13 cellular contexts compared by ENCODE assay signal in the genomic region with DNA sequence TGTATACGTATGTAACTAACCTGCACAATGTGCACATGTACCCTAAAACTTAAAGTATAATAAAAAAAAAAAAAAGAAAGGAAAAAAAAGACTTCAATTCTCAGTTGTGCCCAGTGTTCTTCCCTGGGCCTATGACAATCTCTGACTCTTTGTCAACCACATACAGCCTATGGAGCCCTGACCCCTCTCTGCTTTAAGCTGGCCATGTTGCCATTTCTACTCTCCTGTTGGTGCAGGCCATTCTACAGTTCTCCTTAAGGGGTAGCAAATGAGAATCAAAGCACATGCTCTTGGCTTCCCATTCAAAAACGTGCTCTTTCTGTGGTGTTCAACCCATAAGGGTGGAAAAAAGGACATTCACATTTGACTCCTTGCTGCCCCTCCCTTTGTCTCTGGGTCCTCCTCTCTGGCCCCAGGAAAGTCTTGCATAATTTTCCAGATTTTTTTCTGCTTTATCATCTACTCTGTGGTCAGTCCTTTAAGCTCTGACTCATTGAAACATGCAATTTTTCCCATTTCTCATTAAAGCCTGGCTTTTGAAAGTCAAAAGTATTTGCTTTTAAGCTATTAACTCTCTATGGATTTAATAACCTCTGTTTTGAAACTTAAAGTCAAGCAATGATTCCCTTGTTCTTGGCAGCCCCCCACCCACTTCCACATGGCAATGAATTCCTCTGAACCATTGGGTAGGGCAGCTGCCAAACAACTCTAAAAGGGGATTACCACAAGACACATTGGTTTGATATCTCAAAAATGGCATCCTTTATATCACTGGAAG.
DNase-seq lines count a peak whose midpoint lies in the region; ATAC-seq, FAIRE-seq and TF ChIP-seq lines count a peak whose summit lies in the region.
"Had no signal": no experiment of that assay in that cellular context is flagged by ENCODE, and none has a peak within 500 bp of the region (broad histone marks: within the 10 kb centered on the region; RNA-seq: fewer than 3 reads in every experiment).

No MANE protein-coding gene starts in this region.

- H3K4ac ChIP-seq in IMR-90 (ENCODE audit: low read depth, low read length): peak overlapping the region; percentile 95

- H3K56ac ChIP-seq in IMR-90 (ENCODE audit: extremely low read depth, insufficient read depth, low read length): peak overlapping the region; percentile 83

- H3K4me3 Mint-ChIP-seq in astrocyte (ENCODE audit: unreplicated experiment): no peak overlapping the region
- H3K4me3 Mint-ChIP-seq: activated CD8-positive, alpha-beta memory T cell treated with anti-CD3 and anti-CD28 coated beads, Interleukin-2, amount 10 ng/mL, durations not matched to agents 7 days and 5 days; stimulated activated naive CD8-positive, alpha-beta T cell treated with anti-CD3 and anti-CD28 coated beads, Interleukin-15, amount 100 ng/mL, for 72 hours had no signal

- no TSS peak for BruUV-seq in IMR-90 (replicated peaks; lab: Mats Ljungman, UMichigan)

- ATAC-seq in IMR-90 (ENCODE audit: low read depth) (peak; percentile 89), left colon (no peak)
- ATAC-seq: activated CD8-positive, alpha-beta memory T cell treated with anti-CD3 and anti-CD28 coated beads, Interleukin-2, amount 10 ng/mL, durations not matched to agents 7 days and 5 days; stimulated activated naive CD8-positive, alpha-beta T cell treated with anti-CD3 and anti-CD28 coated beads, Interleukin-15, amount 100 ng/mL, for 72 hours had no signal

- peak overlapping the region; percentile 99 for H2BK5ac ChIP-seq in IMR-90 (ENCODE audit: low read depth, low read length, poor library complexity, severe bottlenecking)

- intact Hi-C loops in IMR-90 (cut with micrococcal nuclease) (no loop called here), left colon (cut with DNase I, micrococcal nuclease) (no loop called here)

- no peaks in the 10 kb centered on the region for H3K79me1 ChIP-seq in IMR-90 (ENCODE audit: low read depth in 1 of 2, low read length in 2 of 2)

- peak overlapping the region; percentile 99 for H2BK20ac ChIP-seq in IMR-90 (ENCODE audit: low read depth, low read length)

- H4K20me1 ChIP-seq in IMR-90 (ENCODE audit: insufficient read depth, low read length): no peaks in the 10 kb centered on the region; the same call in 1 of the 2 replicates
- no peaks in the 10 kb centered on the region for H4K20me1 ChIP-seq in astrocyte (ENCODE audit: insufficient read depth, low read length)
- no peaks in the 10 kb centered on the region for H4K20me1 ChIP-seq in MM.1S (ENCODE audit: insufficient read depth, low read length)

- no peaks in the 10 kb centered on the region for H3K27me3 Mint-ChIP-seq in astrocyte (ENCODE audit: low read depth, unreplicated experiment)
- H3K27me3 Mint-ChIP-seq: stimulated activated naive CD8-positive, alpha-beta T cell treated with anti-CD3 and anti-CD28 coated beads, Interleukin-15, amount 100 ng/mL, for 72 hours had no signal

- peaks cover 3% of the 10 kb centered on the region for H3K4me1 Mint-ChIP-seq in astrocyte (ENCODE audit: low read depth, unreplicated experiment)
- H3K4me1 Mint-ChIP-seq: activated CD8-positive, alpha-beta memory T cell treated with anti-CD3 and anti-CD28 coated beads, Interleukin-2, amount 10 ng/mL, durations not matched to agents 7 days and 5 days; stimulated activated naive CD8-positive, alpha-beta T cell treated with anti-CD3 and anti-CD28 coated beads, Interleukin-15, amount 100 ng/mL, for 72 hours had no signal

- H3K9ac ChIP-seq in IMR-90 (ENCODE audit: low read depth, low read length) (no peak overlapping the region), astrocyte (ENCODE audit: low read length) (peak overlapping the region; percentile 76), MM.1S (ENCODE audit: low read length) (no peak overlapping the region)

- H3K27me3 ChIP-seq in IMR-90 (ENCODE audit: control insufficient read depth, insufficient read depth, low read length) (no peaks in the 10 kb centered on the region), astrocyte (ENCODE audit: insufficient read depth, low read length) (no peaks in the 10 kb centered on the region), MM.1S (replicated peaks; ENCODE audit: insufficient read depth, low read length) (no peaks in the 10 kb centered on the region)
- H3K27me3 ChIP-seq: colonic mucosa had no signal

- H2AK9ac ChIP-seq in IMR-90 (replicated peaks; ENCODE audit: low read depth, low read length, poor library complexity): peak overlapping the region; percentile 93

- WGBS in IMR-90 (ENCODE audit: extremely low coverage in 2 of 2, insufficient read length in 1 of 2), 2 experiments: 0% methylated on average over 1 of the region's 2 CpGs; no CpG with 5 or more reads in 1 of the 2 experiments

- in situ Hi-C loops in IMR-90 (cut with MboI; ENCODE audit: low sequenced_read_pairs): no loop called here

- no peaks in the 10 kb centered on the region for H3K9me2 ChIP-seq in MM.1S (replicated peaks; ENCODE audit: insufficient read depth, low read length)

- peak overlapping the region; percentile 80 for H3K27ac ChIP-seq in IMR-90 (ENCODE audit: insufficient read depth, low read length)
- peak overlapping the region; percentile 99 for H3K27ac ChIP-seq in astrocyte (ENCODE audit: low read depth, low read length)
- H3K27ac ChIP-seq in MM.1S (ENCODE audit: low read length): no peak overlapping the region
- H3K27ac ChIP-seq: colonic mucosa had no signal

- peaks cover 4% of the 10 kb centered on the region for H3K4me1 ChIP-seq in IMR-90 (ENCODE audit: control insufficient read depth, insufficient read depth, low read length)
- H3K4me1 ChIP-seq in astrocyte (ENCODE audit: insufficient read depth, low read length): peaks cover 8% of the 10 kb centered on the region
- H3K4me1 ChIP-seq in MM.1S (ENCODE audit: low read length): no peaks in the 10 kb centered on the region
- H3K4me1 ChIP-seq: colonic mucosa had no signal

- H3K36me3 ChIP-seq in IMR-90 (ENCODE audit: control insufficient read depth, insufficient read depth, low read length) (no peaks in the 10 kb centered on the region), astrocyte (ENCODE audit: insufficient read depth, low read length) (no peaks in the 10 kb centered on the region), MM.1S (replicated peaks; ENCODE audit: insufficient read depth, low read length) (no peaks in the 10 kb centered on the region)
- H3K36me3 ChIP-seq: colonic mucosa had no signal

- H3K9me3 ChIP-seq in IMR-90 (ENCODE audit: control insufficient read depth, insufficient read depth, low read length) (peaks cover 5% of the 10 kb centered on the region; the same call in 1 of the 2 replicates), astrocyte (ENCODE audit: insufficient read depth, low read depth, low read length) (no peaks in the 10 kb centered on the region), MM.1S (replicated peaks; ENCODE audit: insufficient read depth, low read length) (no peaks in the 10 kb centered on the region)
- H3K9me3 ChIP-seq: colonic mucosa had no signal

- H2AFZ ChIP-seq in IMR-90 (replicated peaks; ENCODE audit: low read length, poor library complexity) (peak overlapping the region; percentile 86), astrocyte (ENCODE audit: low read depth, low read length) (peak overlapping the region; percentile 66), MM.1S (ENCODE audit: low read length) (no peak overlapping the region)

- H2AK5ac ChIP-seq in IMR-90 (ENCODE audit: low read depth, low read length): peak overlapping the region; percentile 86

- no peak for TF ChIP-seq RAD21 in IMR-90 (IDR thresholded peaks at IDR 0.05; ENCODE audit: low read length)

- dilution Hi-C loops in IMR-90 (cut with HindIII; ENCODE audit: low sequenced_read_pairs, unreplicated experiment): no loop called here

- H3F3A ChIP-seq in MM.1S (ENCODE audit: insufficient read depth, low read length): no peaks in the 10 kb centered on the region

- peak overlapping the region; percentile 94 for H4K91ac ChIP-seq in IMR-90 (ENCODE audit: insufficient read depth, low read depth, low read length)

- H3K23ac ChIP-seq in IMR-90 (ENCODE audit: low read depth, low read length): peak overlapping the region; percentile 92

- CTCF ChIA-PET in IMR-90 (lab: Yijun Ruan, JAX): interaction anchor here (0.6 kb wide), 1 partner anchor 12 kb away, joined by 3 read pairs; no protein-coding TSS in a partner anchor

- H4K5ac ChIP-seq in IMR-90 (ENCODE audit: low read depth, low read length): peak overlapping the region; percentile 93

- DNase-seq in AG08396 (ENCODE audit: low spot score): peak; percentile 82
- peak; percentile 93 for DNase-seq in IMR-90
- DNase-seq in astrocyte (ENCODE audit: low read depth): peak; percentile 96
- peak; percentile 96 for DNase-seq in kidney glomerular epithelial cell (lab: John Stamatoyannopoulos, UW)
- DNase-seq in cerebellar nuclear complex (lab: John Stamatoyannopoulos, UW): no peak
- no peak for DNase-seq in SK-N-DZ (ENCODE audit: low spot score)
- no peak for DNase-seq in MM.1S
- DNase-seq in left colon: no peak
- DNase-seq: activated CD8-positive, alpha-beta memory T cell treated with anti-CD3 and anti-CD28 coated beads, Interleukin-2, amount 10 ng/mL, durations not matched to agents 7 days and 5 days; colonic mucosa; NCI-H1105; SHP77 treated with DMSO at 0.1 percent for 48 hours; stimulated activated naive CD8-positive, alpha-beta T cell treated with anti-CD3 and anti-CD28 coated beads, Interleukin-15, amount 100 ng/mL, for 72 hours had no signal

- TF ChIP-seq CTCF in IMR-90 (conservative IDR thresholded peaks at IDR 0.05; ENCODE audit: low read depth, low read length) (no peak), astrocyte (IDR thresholded peaks at IDR 0.05; ENCODE audit: insufficient read depth, low read depth, low read length) (no peak), MM.1S (IDR thresholded peaks at IDR 0.05; ENCODE audit: low read length) (no peak)

- POLR2A ChIA-PET in IMR-90 (lab: Charles Lee; ENCODE audit: unreplicated experiment): no interaction called here

- H3K18ac ChIP-seq in IMR-90 (ENCODE audit: low read depth, low read length): peak overlapping the region; percentile 99

- H3K36me3 Mint-ChIP-seq in astrocyte (ENCODE audit: low read depth, unreplicated experiment): no peaks in the 10 kb centered on the region

- FAIRE-seq in astrocyte (lab: Jason Lieb, UNC): peak; percentile 86

- H3K79me2 ChIP-seq in astrocyte (ENCODE audit: insufficient read depth, low read length) (no peaks in the 10 kb centered on the region), MM.1S (ENCODE audit: low read length) (no peaks in the 10 kb centered on the region)

- peaks cover 7% of the 10 kb centered on the region for H3K9me3 Mint-ChIP-seq in astrocyte (ENCODE audit: unreplicated experiment)

- H3K4me3 ChIP-seq in IMR-90 (ENCODE audit: insufficient read depth, low read depth, low read length) (no peak overlapping the region), astrocyte (ENCODE audit: insufficient read depth, low read depth, low read length) (no peak overlapping the region), MM.1S (ENCODE audit: low read length) (no peak overlapping the region)
- H3K4me3 ChIP-seq: colonic mucosa had no signal

- H4K8ac ChIP-seq in IMR-90 (ENCODE audit: low read depth in 2 of 2, low read length in 2 of 2): peak overlapping the region; percentile 35 to 99

- no peaks in the 10 kb centered on the region for H3K9me1 ChIP-seq in IMR-90 (ENCODE audit: insufficient read depth, low read length)

- TF ChIP-seq POLR2A in IMR-90 (IDR thresholded peaks at IDR 0.05; ENCODE audit: low read depth, low read length): no peak

- H3K27ac Mint-ChIP-seq in astrocyte (ENCODE audit: unreplicated experiment): peak overlapping the region; percentile 97
- H3K27ac Mint-ChIP-seq: activated CD8-positive, alpha-beta memory T cell treated with anti-CD3 and anti-CD28 coated beads, Interleukin-2, amount 10 ng/mL, durations not matched to agents 7 days and 5 days; stimulated activated naive CD8-positive, alpha-beta T cell treated with anti-CD3 and anti-CD28 coated beads, Interleukin-15, amount 100 ng/mL, for 72 hours had no signal

- H3K14ac ChIP-seq in IMR-90 (replicated peaks; ENCODE audit: low read depth, low read length): peak overlapping the region; percentile 87

- peak overlapping the region; percentile 99 for H2BK120ac ChIP-seq in IMR-90 (ENCODE audit: low read depth, low read length)

- H2BK15ac ChIP-seq in IMR-90 (ENCODE audit: low read depth, low read length): peak overlapping the region; percentile 97

- H3K4me2 ChIP-seq in IMR-90 (ENCODE audit: low read depth, low read length) (peak overlapping the region; percentile 77; the same call in 1 of the 2 replicates), astrocyte (ENCODE audit: low read length) (peak overlapping the region; percentile 67), MM.1S (ENCODE audit: low read depth, low read length) (no peak overlapping the region)

Comparison
In these comparisons a context has a peak if more than half of its experiments do, and no peak if none do; other contexts are left out.
1. DNase-seq: peak in AG08396 (single experiment), IMR-90 (single experiment), astrocyte (single experiment) and kidney glomerular epithelial cell (single experiment); none in cerebellar nuclear complex (0 of 2), SK-N-DZ (single experiment), MM.1S (single experiment) and left colon (0 of 2).